ENCODE assay signal across 26 cellular contexts in genomic region chr7:156667110-156667436, GRCh38. TPM values are rescaled to one million over a fixed set of nuclear protein-coding genes. Genes with fewer than 3 reads are reported as not detected.
DNase-seq lines count a peak whose midpoint lies in the region; ATAC-seq and TF ChIP-seq lines count a peak whose summit lies in the region.
"Had no signal": no experiment of that assay in that cellular context is flagged by ENCODE, and none has a peak within 500 bp of the region (broad histone marks: within the 10 kb centered on the region; RNA-seq: fewer than 3 reads in every experiment).

No MANE protein-coding gene starts in this region.

- peaks cover 23% of the 10 kb centered on the region for H3K36me3 Mint-ChIP-seq in activated T-helper 2 cell treated with anti-CD3 and anti-CD28 coated beads, Interferon-gamma antibody, Interleukin-2, Interleukin-4, amounts not matched to agents 10 μg/mL and 5 μg/mL and 100 μg/mL, durations not matched to agents 14 hours and 24 hours and 36 hours (ENCODE audit: low read depth)
- H3K36me3 Mint-ChIP-seq in glutamatergic neuron (ENCODE audit: unreplicated experiment) = no peaks in the 10 kb centered on the region

- H4K8ac ChIP-seq in neuronal stem cell (ENCODE audit: low read depth, low read length) = no peak overlapping the region

- H2BK12ac ChIP-seq in neuronal stem cell (ENCODE audit: low read length) = no peak overlapping the region

- H4K91ac ChIP-seq in neuronal stem cell (ENCODE audit: low read depth, low read length, poor library complexity) = no peak overlapping the region

- H3K9ac ChIP-seq in neuronal stem cell (ENCODE audit: low read depth, low read length, poor library complexity) = no peak overlapping the region

- peaks cover 15% of the 10 kb centered on the region for H3K4me1 Mint-ChIP-seq in activated T-helper 2 cell treated with anti-CD3 and anti-CD28 coated beads, Interferon-gamma antibody, Interleukin-2, Interleukin-4, amounts not matched to agents 10 μg/mL and 5 μg/mL and 100 μg/mL, durations not matched to agents 14 hours and 24 hours and 36 hours (ENCODE audit: low read depth)
- peaks cover 4% of the 10 kb centered on the region for H3K4me1 Mint-ChIP-seq in glutamatergic neuron (ENCODE audit: low read depth, unreplicated experiment)
- H3K4me1 Mint-ChIP-seq: CD14-positive monocyte had no signal

- H3K18ac ChIP-seq in neuronal stem cell (ENCODE audit: low read length) = no peak overlapping the region

- no peak overlapping the region for H2BK15ac ChIP-seq in neuronal stem cell (ENCODE audit: low read length)

- DNase-seq in HEK293T (ENCODE audit: extremely low spot score) = no peak
- DNase-seq in NCI-H146 (lab: John Stamatoyannopoulos, UW) = peak; percentile 88
- DNase-seq in activated T-helper 2 cell treated with anti-CD3 and anti-CD28 coated beads, Interferon-gamma antibody, Interleukin-2, Interleukin-4, amounts not matched to agents 10 μg/mL and 5 μg/mL and 100 μg/mL, durations not matched to agents 14 hours and 24 hours and 36 hours (ENCODE audit: low spot score) = no peak
- DNase-seq in neuronal stem cell (ENCODE audit: low spot score) = no peak
- DNase-seq in glutamatergic neuron = no peak
- no peak for DNase-seq in NK-92 treated with Interleukin-12 subunit alpha and Interleukin-12 subunit beta, amount 100 ng/mL, for 24 hours (lab: John Stamatoyannopoulos, UW)
- DNase-seq: activated CD4-positive, alpha-beta T cell treated with anti-CD3 and anti-CD28 coated beads, Interleukin-2, amount 50 U/mL, for 1 hour; activated naive CD4-positive, alpha-beta T cell treated with anti-CD3 and anti-CD28 coated beads, Interleukin-2, amount 50 U/mL, for 16 hours; amniotic stem cell; effector memory CD4-positive, alpha-beta T cell; HCEC 1CT; heart right ventricle; Kasumi-1; left cardiac atrium; NCI-H187; NCI-H446; SHP77 treated with DMSO at 0.1 percent for 48 hours; stimulated activated naive CD4-positive, alpha-beta T cell; T-helper 9 cell; uterus had no signal

- no peaks in the 10 kb centered on the region for H3K9me3 Mint-ChIP-seq in activated T-helper 2 cell treated with anti-CD3 and anti-CD28 coated beads, Interferon-gamma antibody, Interleukin-2, Interleukin-4, amounts not matched to agents 10 μg/mL and 5 μg/mL and 100 μg/mL, durations not matched to agents 14 hours and 24 hours and 36 hours
- H3K9me3 Mint-ChIP-seq in glutamatergic neuron (ENCODE audit: unreplicated experiment) = peaks cover 3% of the 10 kb centered on the region
- H3K9me3 Mint-ChIP-seq: CD14-positive monocyte had no signal

- no peak overlapping the region for H3K14ac ChIP-seq in neuronal stem cell (ENCODE audit: low read length)

- H2AK5ac ChIP-seq in neuronal stem cell (ENCODE audit: low read depth, low read length) = no peak overlapping the region

- POLR2A ChIA-PET in HEK293T (lab: Yijun Ruan, JAX) = no interaction called here

- no peak overlapping the region for H3K4me3 ChIP-seq in neuronal stem cell (ENCODE audit: low read length in 2 of 2)
- H3K4me3 ChIP-seq: coronary artery, heart right ventricle, thoracic aorta, uterus had no signal

- H3K27me3 Mint-ChIP-seq in activated T-helper 2 cell treated with anti-CD3 and anti-CD28 coated beads, Interferon-gamma antibody, Interleukin-2, Interleukin-4, amounts not matched to agents 10 μg/mL and 5 μg/mL and 100 μg/mL, durations not matched to agents 14 hours and 24 hours and 36 hours (ENCODE audit: low read depth) = no peaks in the 10 kb centered on the region
- H3K27me3 Mint-ChIP-seq in glutamatergic neuron (ENCODE audit: unreplicated experiment) = no peaks in the 10 kb centered on the region

- H3K27ac ChIP-seq in neuronal stem cell (replicated peaks; ENCODE audit: low read length) = peak overlapping the region; percentile 61
- H3K27ac ChIP-seq: coronary artery, heart right ventricle, neutrophil, thoracic aorta, uterus had no signal

- H3K79me1 ChIP-seq in neuronal stem cell (ENCODE audit: low read depth, low read length) = no peaks in the 10 kb centered on the region

- no peak for TF ChIP-seq CTCF in glutamatergic neuron (IDR thresholded peaks at IDR 0.05; ENCODE audit: partially characterized antibody, unreplicated experiment)

- H3K9me3 ChIP-seq in neuronal stem cell (replicated peaks in 1 of 2; ENCODE audit: control insufficient read depth in 2 of 2, insufficient read depth in 1 of 2, low read depth in 1 of 2, low read length in 2 of 2) = peaks cover 3 to 5% of the 10 kb centered on the region in 2 donors
- H3K9me3 ChIP-seq: heart right ventricle, neutrophil, thoracic aorta, uterus had no signal

- peaks cover 0 to 11% of the 10 kb centered on the region in 2 donors for H3K4me1 ChIP-seq in neuronal stem cell (ENCODE audit: control insufficient read depth in 2 of 2, insufficient read depth in 1 of 2, low read depth in 1 of 2, low read length in 2 of 2)
- H3K4me1 ChIP-seq: heart right ventricle, uterus had no signal

- no peak overlapping the region for H2BK120ac ChIP-seq in neuronal stem cell (ENCODE audit: low read depth, low read length)

- no peak overlapping the region for H3K4me2 ChIP-seq in neuronal stem cell (ENCODE audit: insufficient read depth, low read length, poor library complexity, severe bottlenecking)

- intact Hi-C loops in activated T-helper 2 cell treated with anti-CD3 and anti-CD28 coated beads, Interferon-gamma antibody, Interleukin-2, Interleukin-4, amounts not matched to agents 10 μg/mL and 5 μg/mL and 100 μg/mL, durations not matched to agents 14 hours and 24 hours and 36 hours (cut with micrococcal nuclease) = no loop called here

- no peak overlapping the region for H3K23ac ChIP-seq in neuronal stem cell (ENCODE audit: low read depth, low read length, poor library complexity)

- H3K4ac ChIP-seq in neuronal stem cell (ENCODE audit: low read length) = no peak overlapping the region

- H2AFZ ChIP-seq in neuronal stem cell (ENCODE audit: low read length) = no peak overlapping the region

- no peak overlapping the region for H3K4me3 Mint-ChIP-seq in activated T-helper 2 cell treated with anti-CD3 and anti-CD28 coated beads, Interferon-gamma antibody, Interleukin-2, Interleukin-4, amounts not matched to agents 10 μg/mL and 5 μg/mL and 100 μg/mL, durations not matched to agents 14 hours and 24 hours and 36 hours (ENCODE audit: low read depth)
- H3K4me3 Mint-ChIP-seq in glutamatergic neuron (ENCODE audit: unreplicated experiment) = no peak overlapping the region
- H3K4me3 Mint-ChIP-seq: CD14-positive monocyte had no signal

- no peaks in the 10 kb centered on the region for H3K27me3 ChIP-seq in neuronal stem cell (ENCODE audit: control insufficient read depth in 3 of 3, insufficient read depth in 3 of 3, low read depth in 1 of 3, low read length in 3 of 3)
- H3K27me3 ChIP-seq: heart right ventricle, neutrophil, uterus had no signal

- peaks cover 4 to 15% of the 10 kb centered on the region in 2 donors for H3K36me3 ChIP-seq in neuronal stem cell (replicated peaks in 1 of 2; ENCODE audit: control insufficient read depth in 2 of 2, insufficient read depth in 2 of 2, low read length in 2 of 2)
- H3K36me3 ChIP-seq: thoracic aorta, uterus had no signal

- H2BK5ac ChIP-seq in neuronal stem cell (ENCODE audit: low read length) = no peak overlapping the region

- ATAC-seq in HG03460 (IDR thresholded peaks at IDR 0.05; ENCODE audit: unreplicated experiment) = no peak
- ATAC-seq: heart right ventricle, left cardiac atrium, sciatic nerve had no signal

- peak overlapping the region; percentile 16 for H3K27ac Mint-ChIP-seq in activated T-helper 2 cell treated with anti-CD3 and anti-CD28 coated beads, Interferon-gamma antibody, Interleukin-2, Interleukin-4, amounts not matched to agents 10 μg/mL and 5 μg/mL and 100 μg/mL, durations not matched to agents 14 hours and 24 hours and 36 hours
- H3K27ac Mint-ChIP-seq in glutamatergic neuron (ENCODE audit: unreplicated experiment) = no peak overlapping the region
- H3K27ac Mint-ChIP-seq: CD14-positive monocyte had no signal

- WGBS in neuronal stem cell (ENCODE audit: extremely low coverage in 2 of 2, insufficient read length in 2 of 2, insufficient replicate concordance in 1 of 2), 2 donors = no CpG with 5 or more reads among the region's 1 CpG

- CTCF ChIA-PET in HEK293T (lab: Yijun Ruan, JAX) = no interaction called here

TF ChIP-seq in HEK293T, 16 proteins besides CTCF, POLR2A, EP300 and RAD21:
- TF ChIP-seq HDGF (IDR thresholded peaks at IDR 0.05; ENCODE audit: borderline replicate concordance) = no peak
- 0 out of 2 replicates have a peak, but pooled peaks have one; percentile 18 for TF ChIP-seq PKNOX1 (IDR thresholded peaks at IDR 0.05)
TF ChIP-seq in HEK293T: peak in this region for 1.

RNA-seq across cellular contexts. Expression of gene RNF32, which starts 26.5 kb away (rescaled TPM):
- total RNA-seq in activated T-helper 2 cell treated with anti-CD3 and anti-CD28 coated beads, Interferon-gamma antibody, Interleukin-2, Interleukin-4, amounts not matched to agents 10 μg/mL and 5 μg/mL and 100 μg/mL, durations not matched to agents 14 hours and 24 hours and 36 hours = 2.9 and 3.4 TPM in 2 replicates
- polyA plus RNA-seq in neuronal stem cell (2013, experiment 1 of 2) = 4.8 TPM
- 5.2 TPM for polyA plus RNA-seq in neuronal stem cell (2013, experiment 2 of 2)
- 2.2 TPM for total RNA-seq in glutamatergic neuron (ENCODE audit: unreplicated experiment)
- total RNA-seq: thoracic aorta had no signal
